9 cellular contexts compared by ENCODE assay signal in genomic region chr22:29206372-29207230, GRCh38. TPM values are rescaled to one million over a fixed set of nuclear protein-coding genes. Genes with fewer than 3 reads are reported as not detected.
DNase-seq lines count a peak whose midpoint lies in the region; ATAC-seq and TF ChIP-seq lines count a peak whose summit lies in the region.
"Had no signal": no experiment of that assay in that cellular context is flagged by ENCODE, and none has a peak within 500 bp of the region (broad histone marks: within the 10 kb centered on the region; RNA-seq: fewer than 3 reads in every experiment).

No MANE protein-coding gene starts in this region.

- peaks cover 2% of the 10 kb centered on the region for H3K79me2 ChIP-seq in trophoblast cell (ENCODE audit: control insufficient read depth, insufficient read depth, low read length, poor library complexity)

- peak overlapping the region in 2 of 4 donors; percentile 60 to 62 for H3K27ac ChIP-seq in Peyer's patch
- peak overlapping the region in 2 of 4 donors; percentile 22 to 42 for H3K27ac ChIP-seq in esophagus squamous epithelium
- H3K27ac ChIP-seq in trophoblast cell (ENCODE audit: low read depth, low read length) = no peak overlapping the region

- H3K4me1 ChIP-seq in Peyer's patch = peaks cover 0 to 19% (median 3%) of the 10 kb centered on the region in 4 donors
- H3K4me1 ChIP-seq in esophagus squamous epithelium = peaks cover 11 to 52% (median 15%) of the 10 kb centered on the region in 3 donors
- H3K4me1 ChIP-seq in trophoblast cell (ENCODE audit: control insufficient read depth in 1 of 2, insufficient read depth in 2 of 2, low read length in 2 of 2) = peaks cover 0 to 9% of the 10 kb centered on the region in 2 experiments

- intact Hi-C loops in Calu3 (cut with micrococcal nuclease; ENCODE audit: unreplicated experiment) = no loop called here
- intact Hi-C loops in esophagus squamous epithelium (cut with DNase I) = no loop called here

- H2BK120ac ChIP-seq in trophoblast cell (ENCODE audit: insufficient read depth, low read length, poor library complexity) = peak overlapping the region; percentile 25

- peak overlapping the region; percentile 79 for H3K14ac ChIP-seq in trophoblast cell (ENCODE audit: low read length)

- H2BK5ac ChIP-seq in trophoblast cell (ENCODE audit: low read depth, low read length, poor library complexity) = no peak overlapping the region

- H3K27me3 Mint-ChIP-seq in Calu3 (ENCODE audit: unreplicated experiment) = peaks cover 80% of the 10 kb centered on the region

- no peak overlapping the region for H2BK12ac ChIP-seq in trophoblast cell (ENCODE audit: low read length)

- no peak overlapping the region for H3K23ac ChIP-seq in trophoblast cell (ENCODE audit: low read length)

- H3K36me3 ChIP-seq in Peyer's patch = no peaks in the 10 kb centered on the region
- H3K36me3 ChIP-seq in esophagus squamous epithelium = no peaks in the 10 kb centered on the region
- no peaks in the 10 kb centered on the region for H3K36me3 ChIP-seq in trophoblast cell (ENCODE audit: control insufficient read depth in 1 of 2, insufficient read depth in 2 of 2, low read length in 2 of 2)

- peak overlapping the region; percentile 12 for H4K12ac ChIP-seq in trophoblast cell (ENCODE audit: low read depth, low read length)

- H3K4me3 Mint-ChIP-seq in Calu3 (ENCODE audit: low read depth, unreplicated experiment) = peak overlapping the region; percentile 69

- H3K79me1 ChIP-seq in trophoblast cell (ENCODE audit: low read length) = peaks cover 4% of the 10 kb centered on the region

- H3K18ac ChIP-seq in trophoblast cell (ENCODE audit: low read length) = peak overlapping the region; percentile 49

- H3K9me3 Mint-ChIP-seq in Calu3 (ENCODE audit: low read depth, unreplicated experiment) = no peaks in the 10 kb centered on the region

- H3K9me3 ChIP-seq in Peyer's patch = no peaks in the 10 kb centered on the region
- H3K9me3 ChIP-seq in esophagus squamous epithelium = no peaks in the 10 kb centered on the region
- peaks cover 5% of the 10 kb centered on the region for H3K9me3 ChIP-seq in trophoblast cell (ENCODE audit: insufficient read depth, low read depth, low read length)

- no TSS peak for BruUV-seq in Calu3 (replicated peaks; lab: Mats Ljungman, UMichigan)

- no peak overlapping the region for H3K27ac Mint-ChIP-seq in Calu3 (ENCODE audit: unreplicated experiment)

- CTCF ChIA-PET in Calu3 (lab: Charles Lee) = interaction anchor here (1.1 kb wide), 2 partner anchors 13 to 39 kb away, joined by 3 to 4 read pairs; no protein-coding TSS in a partner anchor

- TF ChIP-seq CTCF in Calu3 (IDR thresholded peaks at IDR 0.05; ENCODE audit: unreplicated experiment) (no peak), Peyer's patch (IDR thresholded peaks at IDR 0.05) (no peak), esophagus squamous epithelium (IDR thresholded peaks at IDR 0.05) (peak in 1 of 6 experiments; percentile 2)

- no peak overlapping the region for H4K91ac ChIP-seq in trophoblast cell (ENCODE audit: low read depth, low read length)

- peak overlapping the region; percentile 86 for H3K4me2 ChIP-seq in trophoblast cell (ENCODE audit: low read length)

- H3K36me3 Mint-ChIP-seq in Calu3 (ENCODE audit: insufficient read depth, unreplicated experiment) = peaks cover 6% of the 10 kb centered on the region

- H3K27me3 ChIP-seq in Peyer's patch (no peaks in the 10 kb centered on the region), esophagus squamous epithelium (peaks cover 0 to 24% (median 0%) of the 10 kb centered on the region in 4 donors), trophoblast cell (ENCODE audit: insufficient read depth, low read length) (peaks cover 4% of the 10 kb centered on the region)

- no peaks in the 10 kb centered on the region for H3K4me1 Mint-ChIP-seq in Calu3 (ENCODE audit: low read depth, unreplicated experiment)

- H2AK5ac ChIP-seq in trophoblast cell (ENCODE audit: low read length) = no peak overlapping the region

- 37 to 53% methylated on average over 10 to 13 of the region's 19 CpGs for WGBS in esophagus squamous epithelium, 2 donors
- no CpG with 5 or more reads among the region's 19 CpGs for WGBS in trophoblast cell (ENCODE audit: extremely low coverage, insufficient coverage, insufficient read length)

- peak overlapping the region; percentile 41 for H3K9ac ChIP-seq in trophoblast cell (ENCODE audit: low read length)

- peak overlapping the region; percentile 86 for H4K8ac ChIP-seq in trophoblast cell (ENCODE audit: low read depth, low read length)

- no peak for ATAC-seq in GM18861 (IDR thresholded peaks at IDR 0.05; ENCODE audit: unreplicated experiment)
- no peak for ATAC-seq in GM18873 (IDR thresholded peaks at IDR 0.05; ENCODE audit: low FRiP score, unreplicated experiment)

- H3K4me3 ChIP-seq in Peyer's patch (peak overlapping the region; percentile 42 to 67 (median 54)), esophagus squamous epithelium (peak overlapping the region; percentile 31 to 70 (median 54)), trophoblast cell (ENCODE audit: low read depth, low read length) (peak overlapping the region; percentile 76)

- DNase-seq in Calu3 (no peak), Peyer's patch (no peak), esophagus squamous epithelium (lab: John Stamatoyannopoulos, UW) (no peak), trophoblast cell (no peak), LoVo (ENCODE audit: low spot score) (no peak), DMS79 treated with DMSO at 0.1 percent for 48 hours (lab: John Stamatoyannopoulos, UW) (no peak)
- DNase-seq: NCI-H2227 treated with DMSO at 0.1 percent for 48 hours had no signal

- TF ChIP-seq POLR2A in Peyer's patch (IDR thresholded peaks at IDR 0.05) (no peak), esophagus squamous epithelium (IDR thresholded peaks at IDR 0.05) (no peak)

- peak overlapping the region; percentile 83 for H2AFZ ChIP-seq in trophoblast cell (ENCODE audit: insufficient read depth, low read length, poor library complexity)

- no peak overlapping the region for H3K4ac ChIP-seq in trophoblast cell (ENCODE audit: low read depth, low read length)

RNA-seq across cellular contexts. Expression of gene EMID1, which starts 0.9 kb away (rescaled TPM):
- total RNA-seq in Calu3 (2022) (1.1 and 2.4 TPM in 2 replicates), Peyer's patch (1 to 10 TPM; 1.9 to 7.1 (median 4.2) TPM), esophagus squamous epithelium (1 to 10 TPM in 1 of 4 donors, under 1 TPM in 2, not detected in 1; 0.18 to 1.5 (median 0.50) TPM)
- polyA plus RNA-seq in trophoblast cell (2013) = 1.2 and 1.5 TPM in 2 replicates
